In genomic region chrX:115023139-115023538, GRCh38 we compare ENCODE assay signal across 1 cellular context.
TF ChIP-seq lines count a peak whose summit lies in the region.

No MANE protein-coding gene starts in this region.

TF ChIP-seq in K562, 482 proteins besides CTCF, POLR2A, EP300 and RAD21 (continued from another document):
- TF ChIP-seq E2F8 (IDR thresholded peaks at IDR 0.05; ENCODE audit: low read depth, partially characterized antibody) (no peak), MAFF (IDR thresholded peaks at IDR 0.05; ENCODE audit: low read length) (peak; percentile 47; the same call in 1 of the 2 replicates), ARID3A (IDR thresholded peaks at IDR 0.05; ENCODE audit: borderline replicate concordance, low read depth, low read length) (0 out of 2 replicates have a peak, but pooled peaks have one; percentile 22), NCOR1 (IDR thresholded peaks at IDR 0.05) (peak; percentile 48), C11orf30 (IDR thresholded peaks at IDR 0.05; ENCODE audit: low read depth) (peak; percentile 79), TEAD4 (IDR thresholded peaks at IDR 0.05; ENCODE audit: low read length) (peak; percentile 81), TEAD4 (CRISPR knock-in tag; IDR thresholded peaks at IDR 0.05; ENCODE audit: borderline replicate concordance) (no peak), ZNF696 (CRISPR knock-in tag; conservative IDR thresholded peaks at IDR 0.05) (no peak), PBX2 (CRISPR knock-in tag; IDR thresholded peaks at IDR 0.05; ENCODE audit: low read depth) (no peak), PBX2 (tag; conservative IDR thresholded peaks at IDR 0.05; ENCODE audit: low read depth) (no peak), MAFG (tag; conservative IDR thresholded peaks at IDR 0.05) (peak; percentile 80), ZNF316 (IDR thresholded peaks at IDR 0.05) (peak; percentile 79), STAT5A (IDR thresholded peaks at IDR 0.05; ENCODE audit: borderline replicate concordance, low read length) (peak; percentile 24; the same call in 1 of the 2 replicates), MAFK (IDR thresholded peaks at IDR 0.05; ENCODE audit: low read length) (peak; percentile 52; the same call in 1 of the 2 replicates), KDM1A (IDR thresholded peaks at IDR 0.05) (peak; percentile 78 to 84), SMARCA4 (IDR thresholded peaks at IDR 0.05) (peak; percentile 29; the same call in 1 of the 2 replicates), CCNT2 (IDR thresholded peaks at IDR 0.05; ENCODE audit: borderline replicate concordance, extremely low read depth, insufficient read length, low read depth, low read length) (peak; percentile 49), JUND (IDR thresholded peaks at IDR 0.05; ENCODE audit: borderline replicate concordance, low read depth, low read length) (peak; percentile 31; the same call in 1 of the 2 replicates), JUND (tag; IDR thresholded peaks at IDR 0.05; ENCODE audit: borderline replicate concordance, low read depth, low read length) (peak; percentile 46; the same call in 2 of the 3 replicates), L3MBTL2 (IDR thresholded peaks at IDR 0.05) (no peak), PML (IDR thresholded peaks at IDR 0.05; ENCODE audit: low read length) (0 out of 2 replicates have a peak, but pooled peaks have one; percentile 33), ATF3 (IDR thresholded peaks at IDR 0.05) (peak; percentile 17; the same call in 1 of the 2 replicates), ATF3 (CRISPR knock-in tag; conservative IDR thresholded peaks at IDR 0.05) (no peak), TAL1 (IDR thresholded peaks at IDR 0.05) (peak; percentile 75)
